In genomic region chr16:85554114-85554790, GRCh38 we compare ENCODE assay signal across 8 cellular contexts. TPM values are rescaled to one million over a fixed set of nuclear protein-coding genes. Genes with fewer than 3 reads are reported as not detected.
DNase-seq lines count a peak whose midpoint lies in the region; ATAC-seq and TF ChIP-seq lines count a peak whose summit lies in the region.

No MANE protein-coding gene starts in this region.

- BruUV-seq in Panc1 (replicated peaks; lab: Mats Ljungman, UMichigan) = TSS peak; percentile 83

- ATAC-seq in HG03457 (IDR thresholded peaks at IDR 0.05; ENCODE audit: unreplicated experiment) (peak; percentile 41), Panc1 (peak; percentile 64)

- H3K27me3 Mint-ChIP-seq in nephron progenitor cell (ENCODE audit: low read depth, poor library complexity) = peaks cover 5% of the 10 kb centered on the region

- H3K4me3 ChIP-seq in Panc1 (ENCODE audit: low read depth in 2 of 2, low read length in 2 of 2) = peak overlapping the region; percentile 73 to 86
- peak overlapping the region; percentile 61 to 90 (median 76) for H3K4me3 ChIP-seq in stomach

- POLR2A ChIA-PET in Panc1 (lab: Charles Lee) = interaction anchor here (0.6 to 0.7 kb wide), 4 partner anchors 38 to 202 kb away, joined by 3 to 15 read pairs (median 4); no protein-coding TSS in a partner anchor

- H3K27me3 ChIP-seq in Panc1 (ENCODE audit: control insufficient read depth, insufficient read depth, low read length) = no peaks in the 10 kb centered on the region
- H3K27me3 ChIP-seq in stomach = no peaks in the 10 kb centered on the region

- in situ Hi-C loops in Panc1 (cut with HindIII; ENCODE audit: low pct_unique_long_range_greater_than_20kb, low sequenced_read_pairs) = no loop called here

- no peak for TF ChIP-seq CTCF in Panc1 (IDR thresholded peaks at IDR 0.05)
- TF ChIP-seq CTCF in nephron progenitor cell (IDR thresholded peaks at IDR 0.05) = no peak
- no peak for TF ChIP-seq CTCF in stomach (IDR thresholded peaks at IDR 0.05)

- peak in 12 of 14 donors; percentile 17 to 65 (median 48) for DNase-seq in C1 segment of cervical spinal cord (lab: John Stamatoyannopoulos, UW)
- no peak for DNase-seq in Panc1 (ENCODE audit: low read depth, low spot score)
- peak; percentile 43 for DNase-seq in activated T-helper 1 cell treated with Interleukin-2 at 50 U/mL for 16 hours (ENCODE audit: low read depth)
- peak; percentile 83 for DNase-seq in fibroblast of peridontal ligament (ENCODE audit: extremely low read depth)
- no peak for DNase-seq in nephron progenitor cell
- peak; percentile 73 for DNase-seq in stomach

- peaks cover 54% of the 10 kb centered on the region for H3K4me1 Mint-ChIP-seq in nephron progenitor cell

- peak; percentile 73 for TF ChIP-seq POLR2A in GM19193 (IDR thresholded peaks at IDR 0.05; ENCODE audit: extremely low read depth, insufficient read depth, insufficient read length)
- no peak for TF ChIP-seq POLR2A in stomach (IDR thresholded peaks at IDR 0.05)

- CTCF ChIA-PET in Panc1 (lab: Charles Lee) = interaction anchor here (0.6 to 1.3 kb wide), 4 partner anchors 9 to 161 kb away, joined by 3 to 5 read pairs (median 4); no protein-coding TSS in a partner anchor

- no peaks in the 10 kb centered on the region for H3K36me3 Mint-ChIP-seq in nephron progenitor cell (ENCODE audit: low read depth)

- H3K36me3 ChIP-seq in Panc1 (ENCODE audit: control insufficient read depth, insufficient read depth, low read length) (no peaks in the 10 kb centered on the region; the same call in 1 of the 2 replicates), stomach (no peaks in the 10 kb centered on the region)

- peaks cover 27% of the 10 kb centered on the region for H3K4me1 ChIP-seq in Panc1 (ENCODE audit: control insufficient read depth, insufficient read depth, low read length)
- peaks cover 30 to 70% (median 57%) of the 10 kb centered on the region in 4 donors for H3K4me1 ChIP-seq in stomach

- WGBS in stomach, 5 donors = 0 to 1% (median 0%) methylated on average over 29 to 35 of the region's 35 CpGs

- intact Hi-C loops in Panc1 (cut with micrococcal nuclease; ENCODE audit: unreplicated experiment) = no loop called here
- intact Hi-C loops in stomach (cut with DNase I; ENCODE audit: low total_unique reads) = no loop called here

- no peaks in the 10 kb centered on the region for H3K9me3 ChIP-seq in Panc1 (ENCODE audit: control insufficient read depth, insufficient read depth, low read depth, low read length)
- H3K9me3 ChIP-seq in stomach = no peaks in the 10 kb centered on the region

- peak overlapping the region; percentile 98 for H3K27ac Mint-ChIP-seq in nephron progenitor cell

- TF ChIP-seq EP300 in stomach (IDR thresholded peaks at IDR 0.05) = no peak

- H3K4me3 Mint-ChIP-seq in nephron progenitor cell = peak overlapping the region; percentile 94

- H3K27ac ChIP-seq in Panc1 (ENCODE audit: low read length) (peak overlapping the region; percentile 91), stomach (peak overlapping the region; percentile 91 to 97 (median 95))

- no peaks in the 10 kb centered on the region for H3K9me3 Mint-ChIP-seq in nephron progenitor cell

RNA-seq across cellular contexts. Expression of gene GSE1, which starts 58.9 kb away (rescaled TPM):
- total RNA-seq in Panc1 (2021; ENCODE audit: unreplicated experiment) (97.5 TPM), stomach (100 to 1,000 TPM in 4 of 5 donors, 10 to 100 TPM in 1; 58.2 to 294 (median 141) TPM)
- polyA plus RNA-seq in Panc1 (2012; ENCODE audit: insufficient read length) = 79.9 TPM
- 10 to 100 TPM; 11.8 to 21.1 (median 12.9) TPM for polyA plus RNA-seq in stomach

Comparison
In these comparisons a context has a peak if more than half of its experiments do, and no peak if none do; other contexts are left out.
1. DNase-seq: peak in C1 segment of cervical spinal cord (12 of 14), activated T-helper 1 cell treated with Interleukin-2 at 50 U/mL for 16 hours (single experiment), fibroblast of peridontal ligament (single experiment) and stomach (single experiment); none in Panc1 (single experiment) and nephron progenitor cell (single experiment).